Comparison of ENCODE assay signal across 8 cellular contexts in genomic region chr17:1486802-1487695, GRCh38. TPM values are rescaled to one million over a fixed set of nuclear protein-coding genes. Genes with fewer than 3 reads are reported as not detected.
DNase-seq lines count a peak whose midpoint lies in the region; ATAC-seq and TF ChIP-seq lines count a peak whose summit lies in the region.

No MANE protein-coding gene starts in this region.

- peak; percentile 87 for DNase-seq in Karpas-422
- peak; percentile 50 to 52 for DNase-seq in activated CD4-positive, alpha-beta T cell treated with anti-CD3 and anti-CD28 coated beads, Interleukin-2, amount 50 U/mL, for 24 hours (ENCODE audit: low read depth in 1 of 2, low spot score in 1 of 2)
- peak; percentile 82 for DNase-seq in ecto neural progenitor cell (ENCODE audit: low spot score)
- peak in 1 of 2 experiments; percentile 77 for DNase-seq in mesothelial cell of epicardium (ENCODE audit: low spot score in 2 of 2, unreplicated experiment in 2 of 2)
- DNase-seq in stimulated activated CD8-positive, alpha-beta memory T cell treated with anti-CD3 and anti-CD28 coated beads, Interleukin-2, amount 100 ng/mL, for 48 hours (ENCODE audit: low read depth in 2 of 2): peak; percentile 65 to 73

- H3K4me1 Mint-ChIP-seq in mesothelial cell of epicardium: peaks cover 35% of the 10 kb centered on the region

- H3K27me3 Mint-ChIP-seq in mesothelial cell of epicardium (ENCODE audit: low read depth): peaks cover 2% of the 10 kb centered on the region

- no peaks in the 10 kb centered on the region for H3K9me3 Mint-ChIP-seq in mesothelial cell of epicardium

- H3K27me3 ChIP-seq in Karpas-422 (ENCODE audit: low read length): no peaks in the 10 kb centered on the region

- no peaks in the 10 kb centered on the region for H3K9me2 ChIP-seq in Karpas-422 (replicated peaks; ENCODE audit: insufficient read depth, low read length)

- TF ChIP-seq CTCF in C4-2B (conservative IDR thresholded peaks at IDR 0.05) (no peak), mesothelial cell of epicardium (IDR thresholded peaks at IDR 0.05; ENCODE audit: unreplicated experiment) (no peak)

- peak overlapping the region; percentile 63; the same call in 1 of the 2 replicates for H2AFZ ChIP-seq in Karpas-422 (ENCODE audit: low read length)

- peaks cover 50% of the 10 kb centered on the region for H3K4me1 ChIP-seq in Karpas-422 (ENCODE audit: low read length)

- peak overlapping the region; percentile 82 for H3K9ac ChIP-seq in Karpas-422 (ENCODE audit: low read length)

- peaks cover 4% of the 10 kb centered on the region; the same call in 1 of the 2 replicates for H3K79me2 ChIP-seq in Karpas-422 (ENCODE audit: low read length)

- peak overlapping the region; percentile 98 for H3K27ac Mint-ChIP-seq in mesothelial cell of epicardium

- peak overlapping the region; percentile 68 for H3K4me3 Mint-ChIP-seq in mesothelial cell of epicardium

- no peaks in the 10 kb centered on the region for H3K9me3 ChIP-seq in Karpas-422 (ENCODE audit: low read length)

- H3K36me3 ChIP-seq in Karpas-422 (ENCODE audit: insufficient read depth, low read length): no peaks in the 10 kb centered on the region

- peak overlapping the region; percentile 91 for H3K4me2 ChIP-seq in Karpas-422 (ENCODE audit: low read depth, low read length, poor library complexity, severe bottlenecking)

- ATAC-seq in GM18519 (IDR thresholded peaks at IDR 0.05; ENCODE audit: low FRiP score, unreplicated experiment) (no peak), HG03354 (IDR thresholded peaks at IDR 0.05; ENCODE audit: poor library complexity, severe bottlenecking, unreplicated experiment) (no peak)

- no peaks in the 10 kb centered on the region for H4K20me1 ChIP-seq in Karpas-422 (ENCODE audit: insufficient read depth, low read depth, low read length)

- H3K4me3 ChIP-seq in Karpas-422 (ENCODE audit: low read length): peak overlapping the region; percentile 76

- H3K27ac ChIP-seq in C4-2B (peak overlapping the region; percentile 97), Karpas-422 (ENCODE audit: low read length) (peak overlapping the region; percentile 81)

- peaks cover 8% of the 10 kb centered on the region for H3K36me3 Mint-ChIP-seq in mesothelial cell of epicardium

RNA-seq across cellular contexts. Expression of gene MYO1C, which starts 5.4 kb away (rescaled TPM):
- total RNA-seq in Karpas-422 (2014; rRNA removed; shearing (Covaris generic); ENCODE audit: low replicate concordance): 14.7 and 20.5 TPM in 2 replicates
- 144 to 149 TPM (median 147 TPM) in 3 replicates for total RNA-seq in mesothelial cell of epicardium

RNA-seq across cellular contexts. Expression of gene INPP5K, which starts 29.4 kb away (rescaled TPM):
- 61.7 and 102 TPM in 2 replicates for total RNA-seq in Karpas-422 (2014; rRNA removed; shearing (Covaris generic); ENCODE audit: low replicate concordance)
- 22.4 to 23.5 TPM (median 22.5 TPM) in 3 replicates for total RNA-seq in mesothelial cell of epicardium

RNA-seq across cellular contexts. Expression of gene CRK, which starts 31.0 kb away (rescaled TPM):
- total RNA-seq in Karpas-422 (2014; rRNA removed; shearing (Covaris generic); ENCODE audit: low replicate concordance): 14.1 and 19.5 TPM in 2 replicates
- total RNA-seq in mesothelial cell of epicardium: 38.2 to 41.9 TPM (median 41.3 TPM) in 3 replicates
